ENCODE assay signal across 14 cellular contexts in genomic region chr20:41145317-41145716, GRCh38. TPM values are rescaled to one million over a fixed set of nuclear protein-coding genes. Genes with fewer than 3 reads are reported as not detected.
DNase-seq lines count a peak whose midpoint lies in the region; ATAC-seq, FAIRE-seq and TF ChIP-seq lines count a peak whose summit lies in the region.
"Had no signal": no experiment of that assay in that cellular context is flagged by ENCODE, and none has a peak within 500 bp of the region (broad histone marks: within the 10 kb centered on the region; RNA-seq: fewer than 3 reads in every experiment).

No MANE protein-coding gene starts in this region.

- peaks cover 97% of the 10 kb centered on the region for H3K4me1 Mint-ChIP-seq in activated CD8-positive, alpha-beta memory T cell treated with anti-CD3 and anti-CD28 coated beads, Interleukin-2, amount 10 ng/mL, durations not matched to agents 7 days and 5 days
- peaks cover 99% of the 10 kb centered on the region for H3K4me1 Mint-ChIP-seq in activated CD8-positive, alpha-beta T cell treated with anti-CD3 and anti-CD28 coated beads, Interleukin-2, amount 10 ng/mL, durations not matched to agents 7 days and 5 days (ENCODE audit: low read depth)

- H3K9me3 Mint-ChIP-seq in activated CD8-positive, alpha-beta memory T cell treated with anti-CD3 and anti-CD28 coated beads, Interleukin-2, amount 10 ng/mL, durations not matched to agents 7 days and 5 days (ENCODE audit: low read depth) = no peaks in the 10 kb centered on the region
- no peaks in the 10 kb centered on the region for H3K9me3 Mint-ChIP-seq in activated CD8-positive, alpha-beta T cell treated with anti-CD3 and anti-CD28 coated beads, Interleukin-2, amount 10 ng/mL, durations not matched to agents 7 days and 5 days (ENCODE audit: insufficient read depth)

- no peak for FAIRE-seq in kidney (lab: Jason Lieb, UNC)
- FAIRE-seq: GM19239 had no signal

- H3K27ac ChIP-seq in kidney (ENCODE audit: low read depth in 2 of 2, low read length in 2 of 2) = no peak overlapping the region
- peak overlapping the region; percentile 38 for H3K27ac ChIP-seq in temporal lobe (ENCODE audit: low read depth, low read length)
- H3K27ac ChIP-seq: cardiac muscle cell had no signal

- no peak overlapping the region for H3K4me3 ChIP-seq in kidney (ENCODE audit: low read length in 2 of 2)
- H3K4me3 ChIP-seq: cardiac muscle cell had no signal

- CTCF ChIA-PET in activated CD8-positive, alpha-beta memory T cell treated with anti-CD3 and anti-CD28 coated beads, Interleukin-2, amount 10 ng/mL, durations not matched to agents 7 days and 5 days (lab: Charles Lee) = interaction anchor here (0.7 to 11.0 kb wide), 3 partner anchors 9 to 88 kb away, joined by 3 to 152 read pairs (median 48); partner anchors contain the start of gene PLCG1
- CTCF ChIA-PET in activated CD8-positive, alpha-beta T cell treated with anti-CD3 and anti-CD28 coated beads, Interleukin-2, amount 10 ng/mL, durations not matched to agents 7 days and 5 days (lab: Charles Lee) = interaction anchor here (5.1 to 16.0 kb wide), 2 partner anchors 10 kb away, joined by 43 to 347 read pairs; no protein-coding TSS in a partner anchor

- DNase-seq in activated CD8-positive, alpha-beta memory T cell treated with anti-CD3 and anti-CD28 coated beads, Interleukin-2, amount 10 ng/mL, durations not matched to agents 7 days and 5 days = no peak
- DNase-seq in activated CD8-positive, alpha-beta memory T cell treated with anti-CD3 and anti-CD28 coated beads, Interleukin-2, amount 50 U/mL, for 48 hours = no peak
- no peak for DNase-seq in activated CD8-positive, alpha-beta T cell treated with anti-CD3 and anti-CD28 coated beads, Interleukin-2, amount 10 ng/mL, durations not matched to agents 7 days and 5 days
- DNase-seq in kidney (peak; percentile 32), CD1c-positive myeloid dendritic cell (ENCODE audit: extremely low spot score) (no peak), OCI-M2 (lab: John Stamatoyannopoulos, UW; ENCODE audit: unreplicated experiment) (no peak), inferior parietal cortex (ENCODE audit: extremely low spot score) (no peak)
- DNase-seq: DMS79, NCI-H2227 treated with DMSO at 0.1 percent for 48 hours, T-helper 9 cell had no signal

- peak overlapping the region; percentile 79 for H3K27ac Mint-ChIP-seq in activated CD8-positive, alpha-beta memory T cell treated with anti-CD3 and anti-CD28 coated beads, Interleukin-2, amount 10 ng/mL, durations not matched to agents 7 days and 5 days
- H3K27ac Mint-ChIP-seq in activated CD8-positive, alpha-beta T cell treated with anti-CD3 and anti-CD28 coated beads, Interleukin-2, amount 10 ng/mL, durations not matched to agents 7 days and 5 days = peak overlapping the region; percentile 94

- H3K4me3 Mint-ChIP-seq in activated CD8-positive, alpha-beta memory T cell treated with anti-CD3 and anti-CD28 coated beads, Interleukin-2, amount 10 ng/mL, durations not matched to agents 7 days and 5 days = no peak overlapping the region
- peak overlapping the region; percentile 91 for H3K4me3 Mint-ChIP-seq in activated CD8-positive, alpha-beta T cell treated with anti-CD3 and anti-CD28 coated beads, Interleukin-2, amount 10 ng/mL, durations not matched to agents 7 days and 5 days

- intact Hi-C loops in kidney (cut with DNase I) = no loop called here

- no peaks in the 10 kb centered on the region for H3K36me3 ChIP-seq in kidney (ENCODE audit: control insufficient read depth in 1 of 2, insufficient read depth in 2 of 2, low read length in 2 of 2)
- H3K36me3 ChIP-seq: cardiac muscle cell had no signal

- H3K36me3 Mint-ChIP-seq in activated CD8-positive, alpha-beta memory T cell treated with anti-CD3 and anti-CD28 coated beads, Interleukin-2, amount 10 ng/mL, durations not matched to agents 7 days and 5 days = peaks cover 38% of the 10 kb centered on the region
- peaks cover 78% of the 10 kb centered on the region for H3K36me3 Mint-ChIP-seq in activated CD8-positive, alpha-beta T cell treated with anti-CD3 and anti-CD28 coated beads, Interleukin-2, amount 10 ng/mL, durations not matched to agents 7 days and 5 days (ENCODE audit: low read depth)

- no peak overlapping the region for H3K9ac ChIP-seq in kidney (ENCODE audit: low read length in 2 of 2)

- TF ChIP-seq CTCF in kidney (IDR thresholded peaks at IDR 0.05; ENCODE audit: borderline replicate concordance, extremely low read depth, insufficient read depth) = no peak

- peaks cover 55 to 63% of the 10 kb centered on the region in 2 donors for H3K4me1 ChIP-seq in kidney (ENCODE audit: control insufficient read depth in 1 of 2, insufficient read depth in 1 of 2, low read depth in 1 of 2, low read length in 2 of 2)

- POLR2A ChIA-PET in activated CD8-positive, alpha-beta T cell treated with anti-CD3 and anti-CD28 coated beads, Interleukin-2, amount 10 ng/mL, durations not matched to agents 7 days and 5 days (lab: Charles Lee) = interaction anchor here (1.8 to 15.3 kb wide), 2 partner anchors 8 to 10 kb away, joined by 12 to 343 read pairs; partner anchors contain the start of gene PLCG1

- no peak for ATAC-seq in activated CD8-positive, alpha-beta memory T cell treated with anti-CD3 and anti-CD28 coated beads, Interleukin-2, amount 10 ng/mL, durations not matched to agents 7 days and 5 days
- no peak for ATAC-seq in activated CD8-positive, alpha-beta T cell treated with anti-CD3 and anti-CD28 coated beads, Interleukin-2, amount 10 ng/mL, durations not matched to agents 7 days and 5 days
- ATAC-seq: Panc1 had no signal

- H3K27me3 Mint-ChIP-seq in activated CD8-positive, alpha-beta memory T cell treated with anti-CD3 and anti-CD28 coated beads, Interleukin-2, amount 10 ng/mL, durations not matched to agents 7 days and 5 days = no peaks in the 10 kb centered on the region
- no peaks in the 10 kb centered on the region for H3K27me3 Mint-ChIP-seq in activated CD8-positive, alpha-beta T cell treated with anti-CD3 and anti-CD28 coated beads, Interleukin-2, amount 10 ng/mL, durations not matched to agents 7 days and 5 days (ENCODE audit: low read depth)

- no peaks in the 10 kb centered on the region for H3K9me3 ChIP-seq in kidney (ENCODE audit: control insufficient read depth in 1 of 2, low read length in 2 of 2)

RNA-seq across cellular contexts. Expression of gene PLCG1, which starts 8.0 kb away (rescaled TPM):
- 100 to 1,000 TPM; 201 to 337 TPM for total RNA-seq in activated CD8-positive, alpha-beta memory T cell treated with anti-CD3 and anti-CD28 coated beads, Interleukin-2, amount 10 ng/mL, durations not matched to agents 7 days and 5 days
- total RNA-seq in activated CD8-positive, alpha-beta T cell treated with anti-CD3 and anti-CD28 coated beads, Interleukin-2, amount 10 ng/mL, durations not matched to agents 7 days and 5 days = 100 to 1,000 TPM; 395 to 406 TPM
- total RNA-seq in kidney (117 TPM), temporal lobe (82.1 TPM)
- polyA plus RNA-seq in kidney (ENCODE audit: insufficient read depth, low read depth, low replicate concordance) = 12.5 TPM
